In the genomic region with DNA sequence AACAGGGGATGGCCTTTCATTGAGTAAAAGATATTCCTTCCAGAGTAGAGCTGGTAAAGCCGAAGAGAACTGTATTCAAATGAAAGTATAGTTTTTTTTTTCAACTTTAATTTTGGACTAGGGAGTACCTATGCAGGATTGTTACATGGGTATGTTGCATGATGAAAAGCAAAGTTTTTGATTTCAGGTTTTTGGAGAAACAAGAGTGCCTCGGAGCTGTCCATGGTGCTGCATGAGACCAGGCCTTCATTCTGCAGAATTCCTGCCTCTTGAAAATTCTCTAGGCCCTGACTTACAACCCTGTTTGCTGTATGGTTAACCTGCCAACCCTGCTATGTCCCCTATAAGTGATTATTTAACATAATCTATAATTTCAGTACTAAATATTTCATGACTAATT, we compare ENCODE assay signal across 1 cellular context.
TF ChIP-seq lines count a peak whose summit lies in the region.

No MANE protein-coding gene starts in this region.

TF ChIP-seq in SK-N-SH, 30 proteins besides CTCF, POLR2A, EP300 and RAD21 (continued from another document):
- TF ChIP-seq, protein P1, sequence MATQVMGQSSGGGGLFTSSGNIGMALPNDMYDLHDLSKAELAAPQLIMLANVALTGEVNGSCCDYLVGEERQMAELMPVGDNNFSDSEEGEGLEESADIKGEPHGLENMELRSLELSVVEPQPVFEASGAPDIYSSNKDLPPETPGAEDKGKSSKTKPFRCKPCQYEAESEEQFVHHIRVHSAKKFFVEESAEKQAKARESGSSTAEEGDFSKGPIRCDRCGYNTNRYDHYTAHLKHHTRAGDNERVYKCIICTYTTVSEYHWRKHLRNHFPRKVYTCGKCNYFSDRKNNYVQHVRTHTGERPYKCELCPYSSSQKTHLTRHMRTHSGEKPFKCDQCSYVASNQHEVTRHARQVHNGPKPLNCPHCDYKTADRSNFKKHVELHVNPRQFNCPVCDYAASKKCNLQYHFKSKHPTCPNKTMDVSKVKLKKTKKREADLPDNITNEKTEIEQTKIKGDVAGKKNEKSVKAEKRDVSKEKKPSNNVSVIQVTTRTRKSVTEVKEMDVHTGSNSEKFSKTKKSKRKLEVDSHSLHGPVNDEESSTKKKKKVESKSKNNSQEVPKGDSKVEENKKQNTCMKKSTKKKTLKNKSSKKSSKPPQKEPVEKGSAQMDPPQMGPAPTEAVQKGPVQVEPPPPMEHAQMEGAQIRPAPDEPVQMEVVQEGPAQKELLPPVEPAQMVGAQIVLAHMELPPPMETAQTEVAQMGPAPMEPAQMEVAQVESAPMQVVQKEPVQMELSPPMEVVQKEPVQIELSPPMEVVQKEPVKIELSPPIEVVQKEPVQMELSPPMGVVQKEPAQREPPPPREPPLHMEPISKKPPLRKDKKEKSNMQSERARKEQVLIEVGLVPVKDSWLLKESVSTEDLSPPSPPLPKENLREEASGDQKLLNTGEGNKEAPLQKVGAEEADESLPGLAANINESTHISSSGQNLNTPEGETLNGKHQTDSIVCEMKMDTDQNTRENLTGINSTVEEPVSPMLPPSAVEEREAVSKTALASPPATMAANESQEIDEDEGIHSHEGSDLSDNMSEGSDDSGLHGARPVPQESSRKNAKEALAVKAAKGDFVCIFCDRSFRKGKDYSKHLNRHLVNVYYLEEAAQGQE (IDR thresholded peaks at IDR 0.05; ENCODE audit: low read depth, low read length) = peak; percentile 93
